In genomic region chr3:195893121-195893449, GRCh38 we compare ENCODE assay signal across 1 cellular context.
TF ChIP-seq lines count a peak whose summit lies in the region.

No MANE protein-coding gene starts in this region.

TF ChIP-seq in HepG2, 621 proteins besides CTCF, POLR2A, EP300 and RAD21 (continued from another document):
- TF ChIP-seq HNF1B (CRISPR knock-in tag; IDR thresholded peaks at IDR 0.05) (no peak), TAF15 (IDR thresholded peaks at IDR 0.05; ENCODE audit: low read depth, low read length, poor library complexity, severe bottlenecking) (no peak), AKAP8 (CRISPR knock-in tag; IDR thresholded peaks at IDR 0.05) (no peak), CCAR2 (optimal IDR thresholded peaks at IDR 0.05; ENCODE audit: low read depth, low read length) (no peak), ZNF354B (CRISPR knock-in tag; IDR thresholded peaks at IDR 0.05) (no peak), ARNT (IDR thresholded peaks at IDR 0.05) (no peak), RARG (CRISPR knock-in tag; IDR thresholded peaks at IDR 0.05; ENCODE audit: low read depth) (no peak), ZFP41 (CRISPR knock-in tag; IDR thresholded peaks at IDR 0.05; ENCODE audit: borderline replicate concordance) (no peak), ZNF580 (CRISPR knock-in tag; IDR thresholded peaks at IDR 0.05; ENCODE audit: borderline replicate concordance, low read depth) (no peak), MAFG (CRISPR knock-in tag; IDR thresholded peaks at IDR 0.05) (no peak)
